Comparison of ENCODE assay signal across 1 cellular context in the genomic region with DNA sequence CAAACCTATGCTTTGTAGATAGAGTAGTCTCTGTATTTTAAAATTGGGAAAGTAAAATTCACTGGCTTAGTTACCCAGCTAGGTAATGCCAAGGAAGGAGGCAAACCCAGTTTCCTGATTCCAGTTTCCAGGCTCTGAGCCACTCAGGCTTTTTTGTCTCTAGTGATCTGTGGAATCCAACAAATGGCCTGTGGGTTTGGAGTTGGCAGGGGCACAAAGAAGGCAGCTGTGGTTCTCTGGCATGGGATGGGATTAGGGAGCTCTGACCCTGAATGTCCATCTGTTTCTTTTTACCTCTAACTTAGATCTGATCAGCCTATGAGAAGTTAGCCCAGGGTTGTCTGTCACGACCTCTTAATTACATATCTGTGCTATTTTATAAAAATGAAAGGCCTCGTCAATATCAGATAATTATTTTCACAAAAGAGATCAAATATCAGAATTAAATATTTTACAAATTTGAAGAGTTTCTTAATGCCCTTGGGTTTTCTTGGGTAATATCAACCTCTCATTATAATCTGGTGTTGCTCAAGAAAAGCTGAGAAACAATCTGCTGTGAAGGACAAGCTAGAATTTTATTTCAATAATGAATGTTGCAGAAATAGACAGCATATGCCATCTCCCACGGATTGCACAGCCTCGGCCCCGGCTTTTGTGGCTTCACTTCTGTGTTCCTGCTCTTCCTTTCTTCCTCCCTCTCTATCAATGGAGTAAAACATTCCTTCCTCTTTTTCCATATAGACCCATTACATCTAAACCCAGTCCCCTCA.
TF ChIP-seq lines count a peak whose summit lies in the region.

No MANE protein-coding gene starts in this region.

TF ChIP-seq in GM23338, 12 proteins besides CTCF, POLR2A, EP300 and RAD21 (continued from another document):
- TF ChIP-seq, protein P1, sequence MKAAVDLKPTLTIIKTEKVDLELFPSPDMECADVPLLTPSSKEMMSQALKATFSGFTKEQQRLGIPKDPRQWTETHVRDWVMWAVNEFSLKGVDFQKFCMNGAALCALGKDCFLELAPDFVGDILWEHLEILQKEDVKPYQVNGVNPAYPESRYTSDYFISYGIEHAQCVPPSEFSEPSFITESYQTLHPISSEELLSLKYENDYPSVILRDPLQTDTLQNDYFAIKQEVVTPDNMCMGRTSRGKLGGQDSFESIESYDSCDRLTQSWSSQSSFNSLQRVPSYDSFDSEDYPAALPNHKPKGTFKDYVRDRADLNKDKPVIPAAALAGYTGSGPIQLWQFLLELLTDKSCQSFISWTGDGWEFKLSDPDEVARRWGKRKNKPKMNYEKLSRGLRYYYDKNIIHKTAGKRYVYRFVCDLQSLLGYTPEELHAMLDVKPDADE (IDR thresholded peaks at IDR 0.05) = no peak
- TF ChIP-seq, protein P2, sequence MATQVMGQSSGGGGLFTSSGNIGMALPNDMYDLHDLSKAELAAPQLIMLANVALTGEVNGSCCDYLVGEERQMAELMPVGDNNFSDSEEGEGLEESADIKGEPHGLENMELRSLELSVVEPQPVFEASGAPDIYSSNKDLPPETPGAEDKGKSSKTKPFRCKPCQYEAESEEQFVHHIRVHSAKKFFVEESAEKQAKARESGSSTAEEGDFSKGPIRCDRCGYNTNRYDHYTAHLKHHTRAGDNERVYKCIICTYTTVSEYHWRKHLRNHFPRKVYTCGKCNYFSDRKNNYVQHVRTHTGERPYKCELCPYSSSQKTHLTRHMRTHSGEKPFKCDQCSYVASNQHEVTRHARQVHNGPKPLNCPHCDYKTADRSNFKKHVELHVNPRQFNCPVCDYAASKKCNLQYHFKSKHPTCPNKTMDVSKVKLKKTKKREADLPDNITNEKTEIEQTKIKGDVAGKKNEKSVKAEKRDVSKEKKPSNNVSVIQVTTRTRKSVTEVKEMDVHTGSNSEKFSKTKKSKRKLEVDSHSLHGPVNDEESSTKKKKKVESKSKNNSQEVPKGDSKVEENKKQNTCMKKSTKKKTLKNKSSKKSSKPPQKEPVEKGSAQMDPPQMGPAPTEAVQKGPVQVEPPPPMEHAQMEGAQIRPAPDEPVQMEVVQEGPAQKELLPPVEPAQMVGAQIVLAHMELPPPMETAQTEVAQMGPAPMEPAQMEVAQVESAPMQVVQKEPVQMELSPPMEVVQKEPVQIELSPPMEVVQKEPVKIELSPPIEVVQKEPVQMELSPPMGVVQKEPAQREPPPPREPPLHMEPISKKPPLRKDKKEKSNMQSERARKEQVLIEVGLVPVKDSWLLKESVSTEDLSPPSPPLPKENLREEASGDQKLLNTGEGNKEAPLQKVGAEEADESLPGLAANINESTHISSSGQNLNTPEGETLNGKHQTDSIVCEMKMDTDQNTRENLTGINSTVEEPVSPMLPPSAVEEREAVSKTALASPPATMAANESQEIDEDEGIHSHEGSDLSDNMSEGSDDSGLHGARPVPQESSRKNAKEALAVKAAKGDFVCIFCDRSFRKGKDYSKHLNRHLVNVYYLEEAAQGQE (IDR thresholded peaks at IDR 0.05; ENCODE audit: unreplicated experiment) = no peak
- TF ChIP-seq STAT1 (IDR thresholded peaks at IDR 0.05; ENCODE audit: unreplicated experiment) = no peak
